Comparison of ENCODE assay signal across 8 cellular contexts in the genomic region with DNA sequence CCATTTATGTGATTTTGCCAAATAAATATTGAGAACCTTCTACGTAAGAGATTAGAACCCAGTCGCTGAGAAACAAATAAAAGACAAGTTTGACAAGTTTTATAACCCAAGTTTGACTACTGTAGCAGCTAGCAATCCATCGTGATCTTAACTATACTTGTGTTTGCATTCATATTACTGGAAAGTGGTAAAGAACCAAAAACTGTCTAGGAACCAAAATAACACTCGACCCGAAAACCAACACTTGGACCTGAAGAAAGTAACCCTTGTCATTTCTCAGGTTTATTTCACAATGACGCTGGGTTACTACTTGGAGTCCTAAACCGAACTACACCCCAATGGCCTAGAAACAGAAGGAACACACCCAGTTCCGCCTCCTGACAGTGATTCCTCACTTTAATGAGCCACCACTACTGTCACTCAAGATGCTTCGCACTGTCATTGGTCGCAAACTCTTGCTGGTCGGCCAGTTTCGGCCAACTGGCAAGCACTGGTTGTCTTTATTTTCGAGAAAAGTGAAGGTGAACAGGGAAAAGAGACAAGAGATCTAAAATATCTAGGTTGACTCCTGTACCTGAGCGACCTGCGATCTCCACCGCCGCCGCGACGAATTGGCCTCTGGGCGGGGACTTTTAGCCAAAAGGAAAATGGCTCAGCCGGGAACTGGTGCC. TPM values are rescaled to one million over a fixed set of nuclear protein-coding genes. Genes with fewer than 3 reads are reported as not detected.
DNase-seq lines count a peak whose midpoint lies in the region; ATAC-seq, FAIRE-seq and TF ChIP-seq lines count a peak whose summit lies in the region.

No MANE protein-coding gene starts in this region.

- peak overlapping the region; percentile 100 for H3K4me3 Mint-ChIP-seq in activated CD4-positive, alpha-beta T cell treated with anti-CD3 and anti-CD28 coated beads, Interleukin-2, amount 10 ng/mL, durations not matched to agents 24 days and 14 days

- H3K36me3 ChIP-seq in BE2C: peaks cover 32% of the 10 kb centered on the region

- H3K36me3 Mint-ChIP-seq in activated CD4-positive, alpha-beta T cell treated with anti-CD3 and anti-CD28 coated beads, Interleukin-2, amount 10 ng/mL, durations not matched to agents 24 days and 14 days (ENCODE audit: low read depth): peaks cover 18% of the 10 kb centered on the region

- H3K9me3 ChIP-seq in BE2C: no peaks in the 10 kb centered on the region

- peaks cover 4% of the 10 kb centered on the region for H3K9me3 Mint-ChIP-seq in activated CD4-positive, alpha-beta T cell treated with anti-CD3 and anti-CD28 coated beads, Interleukin-2, amount 10 ng/mL, durations not matched to agents 24 days and 14 days

- no peak for TF ChIP-seq CTCF in BE2C (IDR thresholded peaks at IDR 0.05; ENCODE audit: low read depth, low read length)

- no peaks in the 10 kb centered on the region for H3K27me3 ChIP-seq in BE2C

- intact Hi-C loops in activated CD4-positive, alpha-beta T cell treated with anti-CD3 and anti-CD28 coated beads, Interleukin-2, amount 10 ng/mL, durations not matched to agents 24 days and 14 days (cut with micrococcal nuclease): loop anchor here (1.0 to 5.0 kb wide), 3 partner anchors 76 to 951 kb away; a partner anchor contains a TSS

- DNase-seq in BE2C (peak; percentile 89), NCI-H526 (lab: John Stamatoyannopoulos, UW) (peak; percentile 87 to 91), kidney tubule cell (ENCODE audit: low spot score) (peak; percentile 92)
- peak; percentile 95 for DNase-seq in activated CD4-positive, alpha-beta T cell treated with anti-CD3 and anti-CD28 coated beads, Interleukin-2, amount 10 ng/mL, durations not matched to agents 24 days and 14 days
- peak; percentile 32 for DNase-seq in stimulated activated CD4-positive, alpha-beta T cell treated with anti-CD3 and anti-CD28 coated beads, Interleukin-1b, Interleukin-23, amount 100 ng/mL, for 1 hour (ENCODE audit: low read depth in 2 of 2)

- H3K4me1 Mint-ChIP-seq in activated CD4-positive, alpha-beta T cell treated with anti-CD3 and anti-CD28 coated beads, Interleukin-2, amount 10 ng/mL, durations not matched to agents 24 days and 14 days: peaks cover 42% of the 10 kb centered on the region

- peak; percentile 89 for FAIRE-seq in colon (lab: Jason Lieb, UNC)

- ATAC-seq in GM19351 (IDR thresholded peaks at IDR 0.05; ENCODE audit: unreplicated experiment): peak; percentile 96
- ATAC-seq in HG03469 (IDR thresholded peaks at IDR 0.05; ENCODE audit: unreplicated experiment): peak; percentile 99

- H3K4me3 ChIP-seq in BE2C (ENCODE audit: low read depth, low read length): peak overlapping the region; percentile 94

- H3K27me3 Mint-ChIP-seq in activated CD4-positive, alpha-beta T cell treated with anti-CD3 and anti-CD28 coated beads, Interleukin-2, amount 10 ng/mL, durations not matched to agents 24 days and 14 days: no peaks in the 10 kb centered on the region

- no peaks in the 10 kb centered on the region for H3K4me1 ChIP-seq in BE2C

- peak overlapping the region; percentile 99 for H3K27ac Mint-ChIP-seq in activated CD4-positive, alpha-beta T cell treated with anti-CD3 and anti-CD28 coated beads, Interleukin-2, amount 10 ng/mL, durations not matched to agents 24 days and 14 days

RNA-seq across cellular contexts. Expression of a gene that starts 0.5 kb away (rescaled TPM):
- polyA plus RNA-seq in BE2C (2012; ENCODE audit: insufficient read depth, insufficient read length, low read depth): 84.5 TPM
- 18.3 and 18.6 TPM in 2 replicates for total RNA-seq in activated CD4-positive, alpha-beta T cell treated with anti-CD3 and anti-CD28 coated beads, Interleukin-2, amount 10 ng/mL, durations not matched to agents 24 days and 14 days

RNA-seq across cellular contexts. Expression of a gene that starts 0.7 kb away (rescaled TPM):
- polyA plus RNA-seq in BE2C (2012; ENCODE audit: insufficient read depth, insufficient read length, low read depth): 30.6 TPM
- 18.2 and 20.3 TPM in 2 replicates for total RNA-seq in activated CD4-positive, alpha-beta T cell treated with anti-CD3 and anti-CD28 coated beads, Interleukin-2, amount 10 ng/mL, durations not matched to agents 24 days and 14 days

Comparison
In these comparisons a context has a peak if more than half of its experiments do, and no peak if none do; other contexts are left out.
1. Peak in every context shown above with its lines: DNase-seq, ATAC-seq and H3K4me3 ChIP-seq.
2. DNase-seq: peak in every context shown above with its lines; median percentile 95 in activated CD4-positive, alpha-beta T cell treated with anti-CD3 and anti-CD28 coated beads, Interleukin-2, amount 10 ng/mL, durations not matched to agents 24 days and 14 days; 92 in kidney tubule cell; 89 in BE2C; 89 in NCI-H526; 32 in stimulated activated CD4-positive, alpha-beta T cell treated with anti-CD3 and anti-CD28 coated beads, Interleukin-1b, Interleukin-23, amount 100 ng/mL, for 1 hour.